ENCODE assay signal across 1 cellular context in the genomic region with DNA sequence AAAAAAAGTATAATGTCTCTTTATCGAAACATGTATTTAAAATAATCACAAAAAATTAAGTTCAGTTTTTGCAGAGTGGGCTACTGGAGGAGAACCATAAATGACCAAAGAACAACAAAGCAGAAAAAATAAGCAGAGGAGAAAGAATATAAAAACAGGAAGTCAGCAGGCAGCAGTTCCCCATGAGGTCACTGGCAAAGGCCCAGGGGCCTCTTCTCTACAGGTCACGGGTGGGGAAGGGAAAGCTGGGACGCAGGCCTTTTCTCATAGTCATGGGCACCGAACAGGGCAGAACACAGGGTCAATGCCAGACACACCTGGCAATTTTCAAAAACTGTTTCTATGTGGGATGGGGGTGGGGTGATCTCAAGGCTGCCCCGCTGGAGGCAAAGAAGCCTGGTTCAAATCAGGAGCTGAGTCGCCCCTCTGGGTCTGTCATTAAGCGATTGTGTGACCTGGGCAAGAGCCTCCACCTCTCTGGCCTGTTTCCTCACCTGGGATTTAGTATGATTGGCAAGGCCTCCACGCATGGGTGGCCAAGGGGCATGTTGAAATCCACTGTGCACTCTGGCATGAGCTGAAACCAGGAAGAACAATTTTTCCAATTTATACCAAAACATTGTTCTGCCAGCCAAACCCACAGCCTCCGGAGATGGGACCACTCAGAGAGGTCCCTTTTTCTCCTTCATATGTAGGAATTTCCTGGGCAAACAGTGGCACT.
TF ChIP-seq lines count a peak whose summit lies in the region.

No MANE protein-coding gene starts in this region.

TF ChIP-seq in K562, 482 proteins besides CTCF, POLR2A, EP300 and RAD21 (continued from another document):
- TF ChIP-seq, protein P1, sequence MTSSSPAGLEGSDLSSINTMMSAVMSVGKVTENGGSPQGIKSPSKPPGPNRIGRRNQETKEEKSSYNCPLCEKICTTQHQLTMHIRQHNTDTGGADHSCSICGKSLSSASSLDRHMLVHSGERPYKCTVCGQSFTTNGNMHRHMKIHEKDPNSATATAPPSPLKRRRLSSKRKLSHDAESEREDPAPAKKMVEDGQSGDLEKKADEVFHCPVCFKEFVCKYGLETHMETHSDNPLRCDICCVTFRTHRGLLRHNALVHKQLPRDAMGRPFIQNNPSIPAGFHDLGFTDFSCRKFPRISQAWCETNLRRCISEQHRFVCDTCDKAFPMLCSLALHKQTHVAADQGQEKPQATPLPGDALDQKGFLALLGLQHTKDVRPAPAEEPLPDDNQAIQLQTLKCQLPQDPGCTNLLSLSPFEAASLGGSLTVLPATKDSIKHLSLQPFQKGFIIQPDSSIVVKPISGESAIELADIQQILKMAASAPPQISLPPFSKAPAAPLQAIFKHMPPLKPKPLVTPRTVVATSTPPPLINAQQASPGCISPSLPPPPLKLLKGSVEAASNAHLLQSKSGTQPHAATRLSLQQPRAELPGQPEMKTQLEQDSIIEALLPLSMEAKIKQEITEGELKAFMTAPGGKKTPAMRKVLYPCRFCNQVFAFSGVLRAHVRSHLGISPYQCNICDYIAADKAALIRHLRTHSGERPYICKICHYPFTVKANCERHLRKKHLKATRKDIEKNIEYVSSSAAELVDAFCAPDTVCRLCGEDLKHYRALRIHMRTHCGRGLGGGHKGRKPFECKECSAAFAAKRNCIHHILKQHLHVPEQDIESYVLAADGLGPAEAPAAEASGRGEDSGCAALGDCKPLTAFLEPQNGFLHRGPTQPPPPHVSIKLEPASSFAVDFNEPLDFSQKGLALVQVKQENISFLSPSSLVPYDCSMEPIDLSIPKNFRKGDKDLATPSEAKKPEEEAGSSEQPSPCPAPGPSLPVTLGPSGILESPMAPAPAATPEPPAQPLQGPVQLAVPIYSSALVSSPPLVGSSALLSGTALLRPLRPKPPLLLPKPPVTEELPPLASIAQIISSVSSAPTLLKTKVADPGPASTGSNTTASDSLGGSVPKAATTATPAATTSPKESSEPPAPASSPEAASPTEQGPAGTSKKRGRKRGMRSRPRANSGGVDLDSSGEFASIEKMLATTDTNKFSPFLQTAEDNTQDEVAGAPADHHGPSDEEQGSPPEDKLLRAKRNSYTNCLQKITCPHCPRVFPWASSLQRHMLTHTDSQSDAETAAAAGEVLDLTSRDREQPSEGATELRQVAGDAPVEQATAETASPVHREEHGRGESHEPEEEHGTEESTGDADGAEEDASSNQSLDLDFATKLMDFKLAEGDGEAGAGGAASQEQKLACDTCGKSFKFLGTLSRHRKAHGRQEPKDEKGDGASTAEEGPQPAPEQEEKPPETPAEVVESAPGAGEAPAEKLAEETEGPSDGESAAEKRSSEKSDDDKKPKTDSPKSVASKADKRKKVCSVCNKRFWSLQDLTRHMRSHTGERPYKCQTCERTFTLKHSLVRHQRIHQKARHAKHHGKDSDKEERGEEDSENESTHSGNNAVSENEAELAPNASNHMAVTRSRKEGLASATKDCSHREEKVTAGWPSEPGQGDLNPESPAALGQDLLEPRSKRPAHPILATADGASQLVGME (CRISPR knock-in tag; IDR thresholded peaks at IDR 0.05) = no peak
- TF ChIP-seq PTBP1 (IDR thresholded peaks at IDR 0.05; ENCODE audit: low read depth, low read length) (no peak), SPI1 (IDR thresholded peaks at IDR 0.05; ENCODE audit: borderline replicate concordance, low read depth, low read length) (peak; percentile 73; the same call in 1 of the 2 replicates), PHB (CRISPR knock-in tag; IDR thresholded peaks at IDR 0.05) (no peak), SMC3 (conservative IDR thresholded peaks at IDR 0.05; ENCODE audit: insufficient read depth, low read depth, low read length) (no peak), RB1 (IDR thresholded peaks at IDR 0.05; ENCODE audit: low read depth) (no peak), SFPQ (IDR thresholded peaks at IDR 0.05; ENCODE audit: low read depth, low read length) (no peak)
